10 cellular contexts compared by ENCODE assay signal in the genomic region with DNA sequence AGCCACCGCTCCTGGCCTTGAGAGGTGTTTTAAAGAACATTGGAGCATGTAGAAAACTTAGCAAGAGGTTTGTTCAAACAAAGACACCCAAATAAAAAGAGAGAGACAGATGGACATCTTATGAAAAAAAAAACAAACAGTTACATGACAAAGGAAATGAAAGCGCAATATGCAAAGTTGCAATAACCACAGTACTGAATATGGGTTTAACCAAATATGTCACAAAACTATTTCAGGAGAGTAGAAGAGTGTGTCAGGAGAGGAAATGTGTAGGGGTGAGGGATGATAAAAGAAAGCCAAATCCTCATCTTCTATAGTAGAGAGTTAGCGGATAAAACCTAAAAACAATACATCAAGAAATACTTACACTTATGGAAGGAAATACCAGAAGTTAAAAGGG.
DNase-seq lines count a peak whose midpoint lies in the region; ATAC-seq and TF ChIP-seq lines count a peak whose summit lies in the region.
"Had no signal": no experiment of that assay in that cellular context is flagged by ENCODE, and none has a peak within 500 bp of the region (broad histone marks: within the 10 kb centered on the region; RNA-seq: fewer than 3 reads in every experiment).

No MANE protein-coding gene starts in this region.

- H3K4me3 ChIP-seq in GM12864 (ENCODE audit: low read depth, low read length) (no peak overlapping the region), aorta (ENCODE audit: low read length in 2 of 2) (no peak overlapping the region)
- H3K4me3 ChIP-seq: suprapubic skin had no signal

- H3K4me1 ChIP-seq in aorta (ENCODE audit: control insufficient read depth in 1 of 2, insufficient read depth in 2 of 2, low read length in 2 of 2) = no peaks in the 10 kb centered on the region
- H3K4me1 ChIP-seq: suprapubic skin had no signal

- H3K27ac ChIP-seq in aorta (ENCODE audit: low read depth in 1 of 2, low read length in 2 of 2) = no peak overlapping the region
- H3K27ac ChIP-seq: suprapubic skin had no signal

- DNase-seq in GM12864 (ENCODE audit: low read depth) (peak; percentile 62), aorta (no peak), HUDEP-2 (lab: John Stamatoyannopoulos, UW; ENCODE audit: unreplicated experiment in 76 of 76) (no peak), SW480 (ENCODE audit: low spot score) (no peak), DMS153 (lab: John Stamatoyannopoulos, UW) (no peak)
- DNase-seq: effector memory CD8-positive, alpha-beta T cell had no signal

- 90 to 93% methylated on average over 3 of the region's 3 CpGs for WGBS in aorta, 2 donors

- H3K27me3 ChIP-seq in aorta (ENCODE audit: control insufficient read depth in 1 of 2, insufficient read depth in 2 of 2, low read length in 1 of 2) = no peaks in the 10 kb centered on the region
- H3K27me3 ChIP-seq: suprapubic skin had no signal

- H3K36me3 ChIP-seq in aorta (ENCODE audit: control insufficient read depth in 1 of 2, insufficient read depth in 2 of 2, low read length in 1 of 2) = no peaks in the 10 kb centered on the region
- H3K36me3 ChIP-seq: suprapubic skin had no signal

- ATAC-seq in GM19351 (IDR thresholded peaks at IDR 0.05; ENCODE audit: unreplicated experiment) (peak; percentile 99), HG02852 (IDR thresholded peaks at IDR 0.05; ENCODE audit: unreplicated experiment) (peak; percentile 98), HG03571 (IDR thresholded peaks at IDR 0.05; ENCODE audit: unreplicated experiment) (peak; percentile 98), aorta (ENCODE audit: low FRiP score) (no peak)
- ATAC-seq: effector memory CD8-positive, alpha-beta T cell had no signal

- no peaks in the 10 kb centered on the region for H3K9me3 ChIP-seq in aorta (ENCODE audit: control insufficient read depth, low read length)
- H3K9me3 ChIP-seq: suprapubic skin had no signal

- TF ChIP-seq CTCF in GM12864 (IDR thresholded peaks at IDR 0.05; ENCODE audit: low read depth, low read length, missing control alignments) = no peak

- intact Hi-C loops in aorta (cut with DNase I) = no loop called here
